ENCODE assay signal across 1 cellular context in genomic region chr1:169529068-169529642, GRCh38.
TF ChIP-seq lines count a peak whose summit lies in the region.

No MANE protein-coding gene starts in this region.

TF ChIP-seq in HepG2, 621 proteins besides CTCF, POLR2A, EP300 and RAD21:
- TF ChIP-seq POGK (CRISPR knock-in tag; conservative IDR thresholded peaks at IDR 0.05) (no peak), ZNF543 (CRISPR knock-in tag; IDR thresholded peaks at IDR 0.05) (no peak), ZNF101 (CRISPR knock-in tag; IDR thresholded peaks at IDR 0.05; ENCODE audit: borderline replicate concordance, low read depth) (no peak), HNRNPH1 (optimal IDR thresholded peaks at IDR 0.05; ENCODE audit: low read depth, low read length) (no peak), ZNF138 (CRISPR knock-in tag; IDR thresholded peaks at IDR 0.05; ENCODE audit: low read depth) (no peak), CBX1 (IDR thresholded peaks at IDR 0.05; ENCODE audit: low read depth) (no peak), ONECUT2 (CRISPR knock-in tag; IDR thresholded peaks at IDR 0.05) (no peak), CCDC6 (CRISPR knock-in tag; IDR thresholded peaks at IDR 0.05) (no peak), ZNF790 (CRISPR knock-in tag; IDR thresholded peaks at IDR 0.05; ENCODE audit: borderline replicate concordance) (no peak), ZFX (CRISPR knock-in tag; IDR thresholded peaks at IDR 0.05; ENCODE audit: low read depth) (no peak), CHD4 (IDR thresholded peaks at IDR 0.05; ENCODE audit: borderline replicate concordance, low read length) (no peak)
- TF ChIP-seq, protein P1, sequence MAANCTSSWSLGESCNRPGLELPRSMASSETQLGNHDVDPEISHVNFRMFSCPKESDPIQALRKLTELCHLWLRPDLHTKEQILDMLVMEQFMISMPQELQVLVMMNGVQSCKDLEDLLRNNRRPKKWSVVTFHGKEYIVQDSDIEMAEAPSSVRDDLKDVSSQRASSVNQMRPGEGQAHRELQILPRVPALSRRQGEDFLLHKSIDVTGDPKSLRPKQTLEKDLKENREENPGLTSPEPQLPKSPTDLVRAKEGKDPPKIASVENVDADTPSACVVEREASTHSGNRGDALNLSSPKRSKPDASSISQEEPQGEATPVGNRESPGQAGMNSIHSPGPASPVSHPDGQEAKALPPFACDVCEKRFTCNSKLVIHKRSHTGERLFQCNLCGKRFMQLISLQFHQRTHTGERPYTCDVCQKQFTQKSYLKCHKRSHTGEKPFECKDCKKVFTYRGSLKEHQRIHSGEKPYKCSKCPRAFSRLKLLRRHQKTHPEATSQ (CRISPR knock-in tag; IDR thresholded peaks at IDR 0.05; ENCODE audit: borderline replicate concordance) = no peak
